ENCODE assay signal across 21 cellular contexts in genomic region chr6:33105916-33106871, GRCh38. TPM values are rescaled to one million over a fixed set of nuclear protein-coding genes. Genes with fewer than 3 reads are reported as not detected.
A peak's percentile ranks its signal among the peaks of the same experiment; 100 is the strongest.
DNase-seq lines count a peak whose midpoint lies in the region; ATAC-seq, FAIRE-seq and TF ChIP-seq lines count a peak whose summit lies in the region.
"Had no signal": no experiment of that assay in that cellular context is flagged by ENCODE, and none has a peak within 500 bp of the region (broad histone marks: within the 10 kb centered on the region; RNA-seq: fewer than 3 reads in every experiment).

No MANE protein-coding gene starts in this region.

- H3K23ac ChIP-seq in H9 (ENCODE audit: insufficient read length, low read depth, low read length): no peak overlapping the region

- H3K27ac Mint-ChIP-seq in H9: peak overlapping the region in 1 of 3 experiments; percentile 68; a peak in 2 of 7 replicates
- H3K27ac Mint-ChIP-seq in stimulated activated effector memory CD8-positive, alpha-beta T cell treated with anti-CD3 and anti-CD28 coated beads, Interleukin-12 subunit alpha, Interleukin-12 subunit beta, amount 100 ng/mL, for 72 hours: peak overlapping the region; percentile 10
- H3K27ac Mint-ChIP-seq: HFFc6 had no signal

- no peaks in the 10 kb centered on the region for H3K27me3 ChIP-seq in H9 (ENCODE audit: insufficient read depth, low read length)

- H3K4me3 ChIP-seq in GM12865 (ENCODE audit: low read depth, low read length) (no peak overlapping the region), epithelial cell of esophagus (ENCODE audit: low read length) (no peak overlapping the region)
- H3K4me3 ChIP-seq: SJSA1 had no signal

- no peak overlapping the region for H4K91ac ChIP-seq in H9 (ENCODE audit: insufficient read length, low read depth, low read length)

- no peak overlapping the region for H3K27ac ChIP-seq in H9 (ENCODE audit: insufficient read length, low read depth, low read length)
- H3K27ac ChIP-seq: KMS-11, SJSA1 had no signal

- WGBS in H9 (ENCODE audit: extremely low coverage, insufficient read length, low lambda C conversion rate): no CpG with 5 or more reads among the region's 9 CpGs

- peak; percentile 64 for ATAC-seq in stimulated activated effector memory CD8-positive, alpha-beta T cell treated with anti-CD3 and anti-CD28 coated beads, Interleukin-12 subunit alpha, Interleukin-12 subunit beta, amount 100 ng/mL, for 72 hours
- no peak for ATAC-seq in GM18502 (IDR thresholded peaks at IDR 0.05; ENCODE audit: poor library complexity, unreplicated experiment)
- ATAC-seq: HepG2 had no signal

- no peak overlapping the region for H3K4ac ChIP-seq in H9 (ENCODE audit: low read depth, low read length)

- TF ChIP-seq CTCF in GM12865 (IDR thresholded peaks at IDR 0.05; ENCODE audit: insufficient read depth, low read depth, low read length, missing control alignments) (no peak), H9 (conservative IDR thresholded peaks at IDR 0.05) (no peak), epithelial cell of esophagus (IDR thresholded peaks at IDR 0.05; ENCODE audit: insufficient read depth, low read depth, low read length, missing control alignments) (no peak)

- H3T11ph ChIP-seq in H9 (ENCODE audit: low read length): no peak overlapping the region

- peaks cover 18 to 22% of the 10 kb centered on the region in 2 experiments for H3K9me3 Mint-ChIP-seq in H9
- H3K9me3 Mint-ChIP-seq in stimulated activated effector memory CD8-positive, alpha-beta T cell treated with anti-CD3 and anti-CD28 coated beads, Interleukin-12 subunit alpha, Interleukin-12 subunit beta, amount 100 ng/mL, for 72 hours: no peaks in the 10 kb centered on the region

- no peaks in the 10 kb centered on the region for H4K20me1 ChIP-seq in H9 (ENCODE audit: control insufficient read depth, insufficient read depth, insufficient read length)

- H2AK5ac ChIP-seq in H9 (ENCODE audit: insufficient read length, low read length): no peak overlapping the region

- no peak overlapping the region for H4K5ac ChIP-seq in H9 (ENCODE audit: insufficient read length, low read depth, low read length)

- peaks cover 8% of the 10 kb centered on the region in 2 experiments for H3K4me1 Mint-ChIP-seq in H9
- H3K4me1 Mint-ChIP-seq in stimulated activated effector memory CD8-positive, alpha-beta T cell treated with anti-CD3 and anti-CD28 coated beads, Interleukin-12 subunit alpha, Interleukin-12 subunit beta, amount 100 ng/mL, for 72 hours: peaks cover 10% of the 10 kb centered on the region

- no peak overlapping the region for H2BK12ac ChIP-seq in H9 (ENCODE audit: insufficient read length, low read depth, low read length)

- H3K9ac ChIP-seq in H9 (ENCODE audit: extremely low read depth, insufficient read length, low read length): no peak overlapping the region
- H3K9ac ChIP-seq: KMS-11 had no signal

- no peaks in the 10 kb centered on the region for H3K9me3 ChIP-seq in H9 (ENCODE audit: control insufficient read depth, low read depth, low read length)

- H2BK5ac ChIP-seq in H9 (ENCODE audit: insufficient read length, low read length): no peak overlapping the region

- no peak overlapping the region for H3K18ac ChIP-seq in H9 (ENCODE audit: insufficient read length, low read depth, low read length)

- H3K23me2 ChIP-seq in H9 (ENCODE audit: insufficient read length, low read depth, low read length, poor library complexity, severe bottlenecking): no peaks in the 10 kb centered on the region

- no peak overlapping the region for H3K14ac ChIP-seq in H9 (ENCODE audit: insufficient read depth, low read length)

- no peak for FAIRE-seq in urothelium cell line (lab: Jason Lieb, UNC)
- FAIRE-seq: G401.6, GM18507, H54, HepG2 had no signal

- peaks cover 51% of the 10 kb centered on the region for H3K27me3 Mint-ChIP-seq in H9 (ENCODE audit: low read depth)

- H3K79me2 ChIP-seq in H9 (ENCODE audit: insufficient read depth, low read length): no peaks in the 10 kb centered on the region

- H3K4me2 ChIP-seq in H9 (ENCODE audit: insufficient read depth, insufficient read length, low read length): no peak overlapping the region
- H3K4me2 ChIP-seq: KMS-11 had no signal

- H3K4me3 Mint-ChIP-seq in H9: no peak overlapping the region; a peak in 1 of 5 replicates
- no peak overlapping the region for H3K4me3 Mint-ChIP-seq in stimulated activated effector memory CD8-positive, alpha-beta T cell treated with anti-CD3 and anti-CD28 coated beads, Interleukin-12 subunit alpha, Interleukin-12 subunit beta, amount 100 ng/mL, for 72 hours
- H3K4me3 Mint-ChIP-seq: HFFc6 had no signal

- H3K36me3 Mint-ChIP-seq in H9 (ENCODE audit: insufficient read depth in 1 of 3, low read depth in 3 of 3): peaks cover 0 to 10% (median 9%) of the 10 kb centered on the region in 3 experiments; a peak in 6 of 7 replicates
- no peaks in the 10 kb centered on the region for H3K36me3 Mint-ChIP-seq in stimulated activated effector memory CD8-positive, alpha-beta T cell treated with anti-CD3 and anti-CD28 coated beads, Interleukin-12 subunit alpha, Interleukin-12 subunit beta, amount 100 ng/mL, for 72 hours

- no peak overlapping the region for H2BK20ac ChIP-seq in H9 (ENCODE audit: low read depth, low read length, poor library complexity, severe bottlenecking)

- no peaks in the 10 kb centered on the region for H3K4me1 ChIP-seq in H9 (ENCODE audit: insufficient read depth, low read length)
- H3K4me1 ChIP-seq: SJSA1 had no signal

- DNase-seq in GM12865 (ENCODE audit: low read depth): peak; percentile 47
- DNase-seq in H9: peak; percentile 14
- DNase-seq in epithelial cell of esophagus (ENCODE audit: low read depth): peak; percentile 78
- DNase-seq in stimulated activated effector memory CD8-positive, alpha-beta T cell treated with anti-CD3 and anti-CD28 coated beads, Interleukin-12 subunit alpha, Interleukin-12 subunit beta, amount 100 ng/mL, for 72 hours (ENCODE audit: low spot score in 2 of 2): peak in 1 of 2 donors; percentile 46
- no peak for DNase-seq in urothelium cell line (ENCODE audit: low spot score)
- no peak for DNase-seq in dermis blood vessel endothelial cell
- DNase-seq: ACHN, DND-41, HFFc6, NCI-H1417 treated with DMSO at 0.1 percent for 48 hours, NCI-H1930, NCI-H345, NCI-H524 treated with DMSO at 0.1 percent for 48 hours had no signal

- H2BK120ac ChIP-seq in H9 (ENCODE audit: low read depth, low read length, poor library complexity, severe bottlenecking): no peak overlapping the region

- no peak overlapping the region for H3K56ac ChIP-seq in H9 (ENCODE audit: insufficient read length, low read depth, low read length)

- no peak overlapping the region for H4K8ac ChIP-seq in H9 (replicated peaks; ENCODE audit: insufficient read length, low read depth, low read length)

- no peak overlapping the region for H2BK15ac ChIP-seq in H9 (ENCODE audit: low read depth, low read length)

- no peaks in the 10 kb centered on the region for H3K79me1 ChIP-seq in H9 (ENCODE audit: insufficient read depth, low read depth, low read length, poor library complexity, severe bottlenecking)

- no peak overlapping the region for H2AFZ ChIP-seq in H9 (ENCODE audit: low read length)

RNA-seq across cellular contexts. Expression of gene HLA-DPB1, which starts 30.4 kb away (rescaled TPM):
- 23.4 and 23.6 TPM in 2 replicates for total RNA-seq in H9 (2021)
- total RNA-seq in dermis blood vessel endothelial cell: 1.4 and 22.4 TPM in 2 replicates
- total RNA-seq: HepG2, M059J, SJSA1 had no signal

RNA-seq across cellular contexts. Expression of gene HLA-DPA1, which starts 32.7 kb away (rescaled TPM):
- total RNA-seq in H9 (2021): 2.6 and 4.0 TPM in 2 replicates
- 0.34 and 17.4 TPM in 2 replicates for total RNA-seq in dermis blood vessel endothelial cell
- total RNA-seq: HepG2, SJSA1 had no signal

Comparison
In these comparisons a context has a peak if more than half of its experiments do, and no peak if none do; other contexts are left out.
1. DNase-seq: peak in GM12865 (single experiment), H9 (single experiment) and epithelial cell of esophagus (single experiment); none in urothelium cell line (single experiment) and dermis blood vessel endothelial cell (single experiment).